In genomic region chr1:23645338-23645737, GRCh38 we compare ENCODE assay signal across 18 cellular contexts.
"Had no signal": no experiment of that assay in that cellular context is flagged by ENCODE, and none has a peak within 500 bp of the region (broad histone marks: within the 10 kb centered on the region; RNA-seq: fewer than 3 reads in every experiment).

No MANE protein-coding gene starts in this region.

- H3K36me3 ChIP-seq: left lung, lower lobe of right lung, neutrophil, stomach had no signal

- H3K4me1 Mint-ChIP-seq: immature natural killer cell, memory B cell had no signal

- H3K27ac ChIP-seq: coronary artery, foreskin keratinocyte, left lung, lower lobe of right lung, neutrophil, stomach had no signal

- H3K36me3 Mint-ChIP-seq: immature natural killer cell; memory B cell; natural killer cell treated with Interleukin-12 subunit alpha and Interleukin-12 subunit beta and Interleukin-15 and Interleukin-18, amount 100 ng/mL, for 72 hours; type B pancreatic cell had no signal

- H3K27ac Mint-ChIP-seq: endodermal cell; immature natural killer cell; memory B cell; natural killer cell treated with Interleukin-12 subunit alpha and Interleukin-12 subunit beta and Interleukin-15 and Interleukin-18, amount 100 ng/mL, for 72 hours; type B pancreatic cell had no signal

- H3K4me3 ChIP-seq: coronary artery, left lung, lower lobe of right lung, stomach had no signal

- H3K9me3 ChIP-seq: left lung, lower lobe of right lung, neutrophil, stomach had no signal

- DNase-seq: effector CD4-positive, alpha-beta T cell; endodermal cell; erythroblast; foreskin keratinocyte; immature natural killer cell; left lung; lower lobe of right lung; midbrain; right cardiac atrium; small intestine; stimulated activated CD4-positive, alpha-beta T cell treated with anti-CD3 and anti-CD28 coated beads, Interleukin-12 subunit alpha, Interleukin-12 subunit beta, amount 100 ng/mL, for 4 hours; stimulated activated naive CD4-positive, alpha-beta T cell; stomach had no signal

- H3K27me3 ChIP-seq: left lung, stomach had no signal

- H3K4me1 ChIP-seq: foreskin keratinocyte, left lung, lower lobe of right lung, stomach had no signal

- H3K4me3 Mint-ChIP-seq: endodermal cell; immature natural killer cell; memory B cell; natural killer cell treated with Interleukin-12 subunit alpha and Interleukin-12 subunit beta and Interleukin-15 and Interleukin-18, amount 100 ng/mL, for 72 hours had no signal

- H3K9me3 Mint-ChIP-seq: endodermal cell; immature natural killer cell; memory B cell; natural killer cell treated with Interleukin-12 subunit alpha and Interleukin-12 subunit beta and Interleukin-15 and Interleukin-18, amount 100 ng/mL, for 72 hours; type B pancreatic cell had no signal
